ENCODE assay signal across 9 cellular contexts in genomic region chr7:28151965-28152364, GRCh38. TPM values are rescaled to one million over a fixed set of nuclear protein-coding genes. Genes with fewer than 3 reads are reported as not detected.
DNase-seq lines count a peak whose midpoint lies in the region; ATAC-seq and TF ChIP-seq lines count a peak whose summit lies in the region.
"Had no signal": no experiment of that assay in that cellular context is flagged by ENCODE, and none has a peak within 500 bp of the region (broad histone marks: within the 10 kb centered on the region; RNA-seq: fewer than 3 reads in every experiment).

No MANE protein-coding gene starts in this region.

- H3K9me2 ChIP-seq in Loucy (replicated peaks; ENCODE audit: low read depth, low read length): no peaks in the 10 kb centered on the region

- H3K4me1 Mint-ChIP-seq in central memory CD8-positive, alpha-beta T cell: peaks cover 63% of the 10 kb centered on the region

- no peaks in the 10 kb centered on the region for H3K36me3 Mint-ChIP-seq in central memory CD8-positive, alpha-beta T cell (ENCODE audit: insufficient read depth)

- TF ChIP-seq CTCF in Loucy (conservative IDR thresholded peaks at IDR 0.05; ENCODE audit: low read length): no peak

- no peak overlapping the region for H3K9ac ChIP-seq in Loucy (ENCODE audit: low read depth, low read length, poor library complexity, severe bottlenecking)

- H3K27me3 Mint-ChIP-seq in central memory CD8-positive, alpha-beta T cell: no peaks in the 10 kb centered on the region

- H3K4me1 ChIP-seq in Loucy (ENCODE audit: insufficient read depth, low read length, poor library complexity, severe bottlenecking): peaks cover 39% of the 10 kb centered on the region
- H3K4me1 ChIP-seq: colonic mucosa had no signal

- H2AFZ ChIP-seq in Loucy (ENCODE audit: low read length): no peak overlapping the region

- peak overlapping the region; percentile 22 for H3K4me3 ChIP-seq in Loucy (ENCODE audit: low read length, poor library complexity, severe bottlenecking)
- H3K4me3 ChIP-seq: colonic mucosa had no signal

- peak; percentile 41 for ATAC-seq in GM18511 (IDR thresholded peaks at IDR 0.05; ENCODE audit: unreplicated experiment)
- peak; percentile 92 for ATAC-seq in central memory CD8-positive, alpha-beta T cell (replicated peaks; ENCODE audit: extremely low read depth, poor library complexity, severe bottlenecking)

- peak overlapping the region; percentile 54 for H3K4me2 ChIP-seq in Loucy (ENCODE audit: low read depth, low read length, poor library complexity, severe bottlenecking)

- H4K20me1 ChIP-seq in Loucy (ENCODE audit: insufficient read depth, low read length, poor library complexity, severe bottlenecking): no peaks in the 10 kb centered on the region

- peak overlapping the region; percentile 12 for H3K4me3 Mint-ChIP-seq in central memory CD8-positive, alpha-beta T cell

- peaks cover 17% of the 10 kb centered on the region; the same call in 1 of the 2 replicates for H3K79me2 ChIP-seq in Loucy (ENCODE audit: insufficient read depth, low read length)

- peak overlapping the region; percentile 75 for H3K27ac Mint-ChIP-seq in central memory CD8-positive, alpha-beta T cell (ENCODE audit: low read depth)

- intact Hi-C loops in cardiac septum (cut with DNase I): no loop called here

- DNase-seq in A172 (ENCODE audit: low spot score) (peak; percentile 78), cardiac septum (ENCODE audit: low spot score) (no peak), DMS79 (lab: John Stamatoyannopoulos, UW) (no peak), SK-N-DZ (ENCODE audit: low spot score) (no peak)
- DNase-seq in central memory CD8-positive, alpha-beta T cell (ENCODE audit: low spot score in 2 of 2): no peak
- DNase-seq in stimulated activated naive CD4-positive, alpha-beta T cell (lab: John Stamatoyannopoulos, UW): no peak
- DNase-seq: colonic mucosa had no signal

- peaks cover 5% of the 10 kb centered on the region; the same call in 1 of the 2 replicates for H3F3A ChIP-seq in Loucy (ENCODE audit: low read depth)

- H3K9me3 ChIP-seq in Loucy (ENCODE audit: insufficient read depth, low read depth, low read length): no peaks in the 10 kb centered on the region
- H3K9me3 ChIP-seq: colonic mucosa had no signal

- no peaks in the 10 kb centered on the region for H3K27me3 ChIP-seq in Loucy (ENCODE audit: insufficient read depth, low read length, poor library complexity, severe bottlenecking)
- H3K27me3 ChIP-seq: colonic mucosa had no signal

- H3K9me3 Mint-ChIP-seq in central memory CD8-positive, alpha-beta T cell: no peaks in the 10 kb centered on the region

- H3K36me3 ChIP-seq in Loucy (ENCODE audit: insufficient read depth, low read length): no peaks in the 10 kb centered on the region
- H3K36me3 ChIP-seq: colonic mucosa had no signal

RNA-seq across cellular contexts. Expression of gene JAZF1, which starts 28.6 kb away (rescaled TPM):
- total RNA-seq in A172 (2014; rRNA removed; shearing (Covaris generic)): 18.8 and 28.3 TPM in 2 replicates
- 42.5 TPM for total RNA-seq in cardiac septum
- polyA plus RNA-seq in SK-N-DZ (2014; cell fraction: cytosol; rRNA removed): 5.9 and 6.2 TPM in 2 replicates
- polyA plus RNA-seq in SK-N-DZ (2014; cell fraction: nucleus; rRNA removed): 4.3 and 5.5 TPM in 2 replicates
